ENCODE assay signal across 1 cellular context in genomic region chr5:88952344-88952743, GRCh38.
TF ChIP-seq lines count a peak whose summit lies in the region.

No MANE protein-coding gene starts in this region.

TF ChIP-seq in HEK293, 187 proteins besides CTCF, POLR2A, EP300 and RAD21 (continued from another document and continues in another):
- TF ChIP-seq ZBTB11 (tag by site-specific recombination; conservative IDR thresholded peaks at IDR 0.05; ENCODE audit: low read depth) (no peak), ZBTB1 (tag by site-specific recombination; IDR thresholded peaks at IDR 0.05) (no peak), ZNF133 (tag by site-specific recombination; IDR thresholded peaks at IDR 0.05) (no peak), ZBTB48 (tag by site-specific recombination; IDR thresholded peaks at IDR 0.05) (no peak), ZNF350 (tag by site-specific recombination; IDR thresholded peaks at IDR 0.05) (peak; percentile 40; the same call in 1 of the 2 replicates), TCF7L2 (IDR thresholded peaks at IDR 0.05; ENCODE audit: borderline replicate concordance, low read depth, low read length) (no peak), ZNF391 (tag by site-specific recombination; IDR thresholded peaks at IDR 0.05; ENCODE audit: borderline replicate concordance, low read depth) (no peak), ZNF16 (tag by site-specific recombination; IDR thresholded peaks at IDR 0.05; ENCODE audit: low read depth) (no peak), ZNF837 (tag by site-specific recombination; IDR thresholded peaks at IDR 0.05) (no peak), KLF9 (tag by site-specific recombination; IDR thresholded peaks at IDR 0.05; ENCODE audit: low read depth) (no peak), GLI4 (tag by site-specific recombination; IDR thresholded peaks at IDR 0.05) (no peak), ZNF302 (tag by site-specific recombination; IDR thresholded peaks at IDR 0.05; ENCODE audit: low read depth) (no peak), ZNF560 (tag by site-specific recombination; IDR thresholded peaks at IDR 0.05; ENCODE audit: borderline replicate concordance) (no peak), ZNF777 (tag by site-specific recombination; IDR thresholded peaks at IDR 0.05; ENCODE audit: borderline replicate concordance) (no peak), ZFP69B (tag by site-specific recombination; IDR thresholded peaks at IDR 0.05) (no peak), ZNF792 (tag by site-specific recombination; IDR thresholded peaks at IDR 0.05) (no peak), ZSCAN16 (tag by site-specific recombination; IDR thresholded peaks at IDR 0.05) (0 out of 2 replicates have a peak, but pooled peaks have one; percentile 10), BCL11B (tag by site-specific recombination; IDR thresholded peaks at IDR 0.05; ENCODE audit: low read depth) (no peak), PRDM10 (tag by site-specific recombination; IDR thresholded peaks at IDR 0.05) (peak; percentile 94), ZBTB17 (tag by site-specific recombination; IDR thresholded peaks at IDR 0.05) (peak; percentile 74), ZNF624 (tag by site-specific recombination; IDR thresholded peaks at IDR 0.05) (no peak), ZNF623 (tag by site-specific recombination; IDR thresholded peaks at IDR 0.05) (no peak), KLF7 (tag by site-specific recombination; IDR thresholded peaks at IDR 0.05; ENCODE audit: borderline replicate concordance) (no peak), ZNF121 (tag by site-specific recombination; IDR thresholded peaks at IDR 0.05) (no peak), ZNF629 (tag by site-specific recombination; IDR thresholded peaks at IDR 0.05) (no peak), IKZF3 (tag by site-specific recombination; IDR thresholded peaks at IDR 0.05) (peak; percentile 43; the same call in 1 of the 2 replicates), ZNF660 (tag by site-specific recombination; IDR thresholded peaks at IDR 0.05) (0 out of 2 replicates have a peak, but pooled peaks have one; percentile 56), HOXA7 (CRISPR knock-in tag; IDR thresholded peaks at IDR 0.05; ENCODE audit: borderline replicate concordance) (no peak), ZNF548 (tag by site-specific recombination; IDR thresholded peaks at IDR 0.05) (no peak), ZNF202 (tag by site-specific recombination; IDR thresholded peaks at IDR 0.05; ENCODE audit: borderline replicate concordance) (no peak), MEIS1 (CRISPR knock-in tag; IDR thresholded peaks at IDR 0.05; ENCODE audit: borderline replicate concordance) (no peak), ZSCAN4 (tag by site-specific recombination; IDR thresholded peaks at IDR 0.05) (no peak), ZNF324 (tag by site-specific recombination; IDR thresholded peaks at IDR 0.05) (no peak), ZNF544 (tag by site-specific recombination; IDR thresholded peaks at IDR 0.05) (no peak), ZNF138 (tag by site-specific recombination; IDR thresholded peaks at IDR 0.05; ENCODE audit: borderline replicate concordance) (no peak), ZNF18 (tag by site-specific recombination; IDR thresholded peaks at IDR 0.05) (peak; percentile 60; the same call in 1 of the 2 replicates), GFI1B (tag by site-specific recombination; IDR thresholded peaks at IDR 0.05) (no peak), ZSCAN5A (tag by site-specific recombination; IDR thresholded peaks at IDR 0.05) (no peak), YY2 (tag by site-specific recombination; IDR thresholded peaks at IDR 0.05) (no peak), ZNF248 (tag by site-specific recombination; IDR thresholded peaks at IDR 0.05) (no peak), INSM2 (tag by site-specific recombination; IDR thresholded peaks at IDR 0.05) (no peak), ZNF280C (tag by site-specific recombination; IDR thresholded peaks at IDR 0.05) (no peak), ZNF24 (tag by site-specific recombination; IDR thresholded peaks at IDR 0.05) (no peak), ZNF155 (tag by site-specific recombination; IDR thresholded peaks at IDR 0.05) (no peak), ZNF157 (tag by site-specific recombination; IDR thresholded peaks at IDR 0.05) (no peak), ZNF830 (tag by site-specific recombination; IDR thresholded peaks at IDR 0.05; ENCODE audit: low read depth) (0 out of 2 replicates have a peak, but pooled peaks have one; percentile 15), OVOL3 (tag by site-specific recombination; IDR thresholded peaks at IDR 0.05) (no peak), ZNF211 (tag by site-specific recombination; IDR thresholded peaks at IDR 0.05; ENCODE audit: low read depth) (no peak), SCRT2 (tag by site-specific recombination; IDR thresholded peaks at IDR 0.05) (no peak), PRDM1 (tag by site-specific recombination; IDR thresholded peaks at IDR 0.05) (peak; percentile 60; the same call in 1 of the 2 replicates), ZNF423 (tag by site-specific recombination; IDR thresholded peaks at IDR 0.05) (no peak), ZFP3 (tag by site-specific recombination; IDR thresholded peaks at IDR 0.05; ENCODE audit: low read depth) (no peak), ZNF266 (tag by site-specific recombination; IDR thresholded peaks at IDR 0.05; ENCODE audit: low read depth) (no peak), HOXC10 (CRISPR knock-in tag; IDR thresholded peaks at IDR 0.05) (no peak), ZNF335 (tag by site-specific recombination; conservative IDR thresholded peaks at IDR 0.05) (no peak), REPIN1 (tag by site-specific recombination; IDR thresholded peaks at IDR 0.05; ENCODE audit: low read depth) (no peak), ZXDB (tag by site-specific recombination; IDR thresholded peaks at IDR 0.05) (0 out of 2 replicates have a peak, but pooled peaks have one; percentile 36), ZFHX2 (tag by site-specific recombination; conservative IDR thresholded peaks at IDR 0.05) (no peak)
